In genomic region chr3:185914911-185915629, GRCh38 we compare ENCODE assay signal across 14 cellular contexts. TPM values are rescaled to one million over a fixed set of nuclear protein-coding genes. Genes with fewer than 3 reads are reported as not detected.
DNase-seq lines count a peak whose midpoint lies in the region; ATAC-seq and TF ChIP-seq lines count a peak whose summit lies in the region.
"Had no signal": no experiment of that assay in that cellular context is flagged by ENCODE, and none has a peak within 500 bp of the region (broad histone marks: within the 10 kb centered on the region; RNA-seq: fewer than 3 reads in every experiment).

No MANE protein-coding gene starts in this region.

- no peak overlapping the region for H3K23ac ChIP-seq in mesenchymal stem cell (ENCODE audit: low read length in 2 of 2)

- H2BK12ac ChIP-seq in mesenchymal stem cell (ENCODE audit: low read length in 2 of 2): no peak overlapping the region

- H3K27me3 Mint-ChIP-seq in Calu3 (ENCODE audit: unreplicated experiment) (no peaks in the 10 kb centered on the region), T-helper 17 cell (no peaks in the 10 kb centered on the region)

- no peak overlapping the region for H3K4ac ChIP-seq in mesenchymal stem cell (ENCODE audit: low read depth in 1 of 2, low read length in 2 of 2)

- intact Hi-C loops in Calu3 (cut with micrococcal nuclease; ENCODE audit: unreplicated experiment): loop anchor here (5.0 kb wide), 1 partner anchor 238 kb away; no protein-coding TSS in a partner anchor

- no peak for DNase-seq in Calu3
- no peak for DNase-seq in T-helper 17 cell
- DNase-seq in mesenchymal stem cell: peak; percentile 18
- DNase-seq in DMS53 treated with DMSO at 0.1 percent for 48 hours (lab: John Stamatoyannopoulos, UW; ENCODE audit: unreplicated experiment): no peak
- no peak for DNase-seq in CD1c-positive myeloid dendritic cell (ENCODE audit: extremely low spot score)
- no peak for DNase-seq in retina
- DNase-seq: activated gamma-delta T cell treated with Interleukin-2 at 50 U/mL for 16 hours; effector CD8-positive, alpha-beta T cell; left lung; stimulated activated CD4-positive, alpha-beta T cell treated with anti-CD3 and anti-CD28 coated beads, Interleukin-15, amount 100 ng/mL, for 24 hours; substantia nigra had no signal

- 99% methylated on average over 6 of the region's 6 CpGs for WGBS in mesenchymal stem cell

- H3K79me1 ChIP-seq in mesenchymal stem cell (replicated peaks; ENCODE audit: low read length, poor library complexity, severe bottlenecking): peaks cover 4% of the 10 kb centered on the region

- no peak overlapping the region for H2AFZ ChIP-seq in mesenchymal stem cell (ENCODE audit: low read depth, low read length)

- no peak overlapping the region for H3K4me3 ChIP-seq in mesenchymal stem cell (ENCODE audit: insufficient read depth in 1 of 2, low read depth in 1 of 2, low read length in 2 of 2)
- H3K4me3 ChIP-seq: breast epithelium, left lung had no signal

- no peaks in the 10 kb centered on the region for H3K9me3 Mint-ChIP-seq in Calu3 (ENCODE audit: low read depth, unreplicated experiment)

- H4K8ac ChIP-seq in mesenchymal stem cell (ENCODE audit: low read length): no peak overlapping the region

- H3K4me1 Mint-ChIP-seq in Calu3 (ENCODE audit: low read depth, unreplicated experiment) (peaks cover 10% of the 10 kb centered on the region), T-helper 17 cell (peaks cover 14% of the 10 kb centered on the region)

- H3K9me3 ChIP-seq in T-helper 17 cell (ENCODE audit: control insufficient read depth, low read length, poor library complexity, severe bottlenecking) (no peaks in the 10 kb centered on the region), mesenchymal stem cell (ENCODE audit: control insufficient read depth, low read length) (no peaks in the 10 kb centered on the region)
- H3K9me3 ChIP-seq: breast epithelium, left lung had no signal

- H3K36me3 Mint-ChIP-seq in Calu3 (ENCODE audit: insufficient read depth, unreplicated experiment) (peaks cover 91% of the 10 kb centered on the region), T-helper 17 cell (ENCODE audit: low read depth) (peaks cover 2% of the 10 kb centered on the region)

- H3K4me3 Mint-ChIP-seq in Calu3 (ENCODE audit: low read depth, unreplicated experiment) (no peak overlapping the region), T-helper 17 cell (peak overlapping the region; percentile 52)

- H3K4me2 ChIP-seq in mesenchymal stem cell (ENCODE audit: low read length, poor library complexity, severe bottlenecking): no peak overlapping the region

- H3K18ac ChIP-seq in mesenchymal stem cell (ENCODE audit: low read depth in 1 of 2, low read length in 2 of 2): no peak overlapping the region

- H2BK5ac ChIP-seq in mesenchymal stem cell (ENCODE audit: low read depth, low read length, poor library complexity, severe bottlenecking): no peak overlapping the region

- no peak overlapping the region for H2BK15ac ChIP-seq in mesenchymal stem cell (ENCODE audit: low read depth, poor library complexity, severe bottlenecking)

- H3K9ac ChIP-seq in mesenchymal stem cell (ENCODE audit: low read length): no peak overlapping the region

- no peaks in the 10 kb centered on the region for H3K27me3 ChIP-seq in mesenchymal stem cell (ENCODE audit: control insufficient read depth in 1 of 2, insufficient read depth in 1 of 2, low read length in 2 of 2)
- H3K27me3 ChIP-seq: breast epithelium, left lung had no signal

- BruUV-seq in Calu3 (replicated peaks; lab: Mats Ljungman, UMichigan): no TSS peak

- no peak for TF ChIP-seq CTCF in 22Rv1 (IDR thresholded peaks at IDR 0.05)
- TF ChIP-seq CTCF in Calu3 (IDR thresholded peaks at IDR 0.05; ENCODE audit: unreplicated experiment): no peak

- H3K36me3 ChIP-seq in mesenchymal stem cell (ENCODE audit: control insufficient read depth in 1 of 2, insufficient read depth in 2 of 2, low read depth in 1 of 2, low read length in 2 of 2): peaks cover 15 to 74% of the 10 kb centered on the region in 2 experiments

- CTCF ChIA-PET in Calu3 (lab: Charles Lee): interaction anchor here (1.0 kb wide), 1 partner anchor 10 kb away, joined by 5 read pairs; no protein-coding TSS in a partner anchor

- no peaks in the 10 kb centered on the region for H3K4me1 ChIP-seq in mesenchymal stem cell (ENCODE audit: control insufficient read depth, insufficient read depth, low read depth, low read length)
- H3K4me1 ChIP-seq: breast epithelium, left lung had no signal

- H2BK120ac ChIP-seq in mesenchymal stem cell (ENCODE audit: low read depth, low read length): no peak overlapping the region

- H3K27ac Mint-ChIP-seq in Calu3 (ENCODE audit: unreplicated experiment) (peak overlapping the region; percentile 56), T-helper 17 cell (peak overlapping the region; percentile 39)

- H3K27ac ChIP-seq in 22Rv1: peak overlapping the region; percentile 46
- no peak overlapping the region for H3K27ac ChIP-seq in mesenchymal stem cell (ENCODE audit: low read length, poor library complexity, severe bottlenecking)
- H3K27ac ChIP-seq: breast epithelium, left lung had no signal

- no peak for ATAC-seq in T-helper 17 cell
- ATAC-seq in HG03097 (IDR thresholded peaks at IDR 0.05; ENCODE audit: low FRiP score, unreplicated experiment): no peak
- ATAC-seq: left lung had no signal

- no peak overlapping the region for H3K14ac ChIP-seq in mesenchymal stem cell (ENCODE audit: low read length in 2 of 2)

- H4K91ac ChIP-seq in mesenchymal stem cell (ENCODE audit: low read length): no peak overlapping the region

- H2AK5ac ChIP-seq in mesenchymal stem cell (ENCODE audit: low read length, severe bottlenecking): no peak overlapping the region

RNA-seq across cellular contexts. Expression of gene TRA2B, which starts 22.7 kb away (rescaled TPM):
- total RNA-seq in Calu3 (2022) (212 and 238 TPM in 2 replicates), T-helper 17 cell (100 to 1,000 TPM; 542 to 637 TPM)
- polyA plus RNA-seq in mesenchymal stem cell (2013, experiment 1 of 2): 130 TPM
- polyA plus RNA-seq in mesenchymal stem cell (2013, experiment 2 of 2): 133 TPM
